In genomic region chr21:29073222-29074006, GRCh38 we compare ENCODE assay signal across 8 cellular contexts. TPM values are rescaled to one million over a fixed set of nuclear protein-coding genes. Genes with fewer than 3 reads are reported as not detected.
DNase-seq lines count a peak whose midpoint lies in the region; TF ChIP-seq lines count a peak whose summit lies in the region.

CCT8 (minus strand) TSS chr21:29073648; CDS start chr21:29073590, 58 bp downstream.

- H3K27me3 Mint-ChIP-seq in nephron (ENCODE audit: low read depth) = no peaks in the 10 kb centered on the region
- H3K27me3 Mint-ChIP-seq in stimulated activated naive CD8-positive, alpha-beta T cell treated with anti-CD3 and anti-CD28 coated beads, Interleukin-15, Interleukin-2, amounts not matched to agents 100 ng/mL and 50 ng/mL, for 24 hours = no peaks in the 10 kb centered on the region

- peaks cover 51% of the 10 kb centered on the region for H3K79me2 ChIP-seq in MM.1S (ENCODE audit: low read length)

- H3K9ac ChIP-seq in ES-I3 (ENCODE audit: low read depth, low read length) (peak within 1 kb of the TSS; percentile 93), MM.1S (ENCODE audit: low read length) (peak within 1 kb of the TSS; percentile 94)

- H3K27ac ChIP-seq in MM.1S (ENCODE audit: low read length) = peak within 1 kb of the TSS; percentile 76

- no peaks in the 10 kb centered on the region; the same call in none of the 2 replicates for H3K36me3 ChIP-seq in ES-I3 (ENCODE audit: insufficient read depth, low read length)
- H3K36me3 ChIP-seq in HAP-1 (replicated peaks) = peaks cover 31% of the 10 kb centered on the region
- H3K36me3 ChIP-seq in MM.1S (replicated peaks; ENCODE audit: insufficient read depth, low read length) = peaks cover 7% of the 10 kb centered on the region; the same call in 1 of the 2 replicates

- peaks cover 34% of the 10 kb centered on the region for H3F3A ChIP-seq in MM.1S (ENCODE audit: insufficient read depth, low read length)

- no peaks in the 10 kb centered on the region for H3K9me3 Mint-ChIP-seq in nephron
- no peaks in the 10 kb centered on the region for H3K9me3 Mint-ChIP-seq in stimulated activated naive CD8-positive, alpha-beta T cell treated with anti-CD3 and anti-CD28 coated beads, Interleukin-15, Interleukin-2, amounts not matched to agents 100 ng/mL and 50 ng/mL, for 24 hours

- H3K27ac Mint-ChIP-seq in nephron = peak within 1 kb of the TSS; percentile 95 to 100 (median 99)
- H3K27ac Mint-ChIP-seq in stimulated activated naive CD8-positive, alpha-beta T cell treated with anti-CD3 and anti-CD28 coated beads, Interleukin-15, Interleukin-2, amounts not matched to agents 100 ng/mL and 50 ng/mL, for 24 hours = peak within 1 kb of the TSS; percentile 100

- in situ Hi-C loops in HAP-1 (cut with MboI; ENCODE audit: low sequenced_read_pairs) = no loop called here

- H3K4me3 Mint-ChIP-seq in nephron = peak within 1 kb of the TSS; percentile 100
- peak within 1 kb of the TSS; percentile 100 for H3K4me3 Mint-ChIP-seq in stimulated activated naive CD8-positive, alpha-beta T cell treated with anti-CD3 and anti-CD28 coated beads, Interleukin-15, Interleukin-2, amounts not matched to agents 100 ng/mL and 50 ng/mL, for 24 hours

- peaks cover 7% of the 10 kb centered on the region; the same call in 1 of the 2 replicates for H3K4me1 ChIP-seq in ES-I3 (ENCODE audit: insufficient read depth, low read length)
- H3K4me1 ChIP-seq in HAP-1 = peaks cover 13% of the 10 kb centered on the region
- H3K4me1 ChIP-seq in MM.1S (ENCODE audit: low read length) = peaks cover 17% of the 10 kb centered on the region

- peaks cover 28% of the 10 kb centered on the region for H3K4me1 Mint-ChIP-seq in nephron
- peaks cover 81% of the 10 kb centered on the region for H3K4me1 Mint-ChIP-seq in stimulated activated naive CD8-positive, alpha-beta T cell treated with anti-CD3 and anti-CD28 coated beads, Interleukin-15, Interleukin-2, amounts not matched to agents 100 ng/mL and 50 ng/mL, for 24 hours (ENCODE audit: low read depth)

- H3K27me3 ChIP-seq in HAP-1 (ENCODE audit: low read depth) = no peaks in the 10 kb centered on the region
- no peaks in the 10 kb centered on the region for H3K27me3 ChIP-seq in MM.1S (replicated peaks; ENCODE audit: insufficient read depth, low read length)

- H3K4me2 ChIP-seq in MM.1S (ENCODE audit: low read depth, low read length) = peak within 1 kb of the TSS; percentile 93

- peak within 1 kb of the TSS; percentile 93 for H2AFZ ChIP-seq in MM.1S (ENCODE audit: low read length)

- H3K4me3 ChIP-seq in HAP-1 (peak within 1 kb of the TSS; percentile 96), MM.1S (ENCODE audit: low read length) (peak within 1 kb of the TSS; percentile 89), fibroblast of the aortic adventitia (ENCODE audit: low read depth, low read length) (peak within 1 kb of the TSS; percentile 96)

- H3K9me3 ChIP-seq in ES-I3 (ENCODE audit: control insufficient read depth, insufficient read depth, low read length) (no peaks in the 10 kb centered on the region), HAP-1 (no peaks in the 10 kb centered on the region), MM.1S (replicated peaks; ENCODE audit: insufficient read depth, low read length) (no peaks in the 10 kb centered on the region)

- DNase-seq in HAP-1 (ENCODE audit: low spot score in 2 of 2) (peak; percentile 97 to 99), MM.1S (peak; percentile 100), SIG-M5 (lab: John Stamatoyannopoulos, UW) (peak; percentile 97), activated gamma-delta T cell (lab: John Stamatoyannopoulos, UW) (peak; percentile 93), fibroblast of the aortic adventitia (ENCODE audit: low read depth) (peak; percentile 100)

- H4K20me1 ChIP-seq in MM.1S (ENCODE audit: insufficient read depth, low read length) = peaks cover 22% of the 10 kb centered on the region

- peaks cover 8% of the 10 kb centered on the region for H3K36me3 Mint-ChIP-seq in nephron (ENCODE audit: low read depth)
- peaks cover 39% of the 10 kb centered on the region for H3K36me3 Mint-ChIP-seq in stimulated activated naive CD8-positive, alpha-beta T cell treated with anti-CD3 and anti-CD28 coated beads, Interleukin-15, Interleukin-2, amounts not matched to agents 100 ng/mL and 50 ng/mL, for 24 hours (ENCODE audit: low read depth)

- H3K9me2 ChIP-seq in MM.1S (replicated peaks; ENCODE audit: insufficient read depth, low read length) = no peaks in the 10 kb centered on the region

- TF ChIP-seq CTCF in MM.1S (IDR thresholded peaks at IDR 0.05; ENCODE audit: low read length) (no peak), fibroblast of the aortic adventitia (IDR thresholded peaks at IDR 0.05; ENCODE audit: insufficient read depth, low read length) (no peak), nephron (IDR thresholded peaks at IDR 0.05; ENCODE audit: unreplicated experiment in 3 of 3) (no peak)

RNA-seq across cellular contexts. Expression of gene CCT8, which starts in this region (rescaled TPM):
- 172 and 232 TPM in 2 replicates for total RNA-seq in fibroblast of the aortic adventitia (ENCODE audit: low replicate concordance)

Comparison
In these comparisons a context has a peak if more than half of its experiments do, and no peak if none do; other contexts are left out.
1. Peak in every context shown above with its lines: DNase-seq, H3K4me3 ChIP-seq and H3K27ac ChIP-seq.